Comparison of ENCODE assay signal across 14 cellular contexts in the genomic region with DNA sequence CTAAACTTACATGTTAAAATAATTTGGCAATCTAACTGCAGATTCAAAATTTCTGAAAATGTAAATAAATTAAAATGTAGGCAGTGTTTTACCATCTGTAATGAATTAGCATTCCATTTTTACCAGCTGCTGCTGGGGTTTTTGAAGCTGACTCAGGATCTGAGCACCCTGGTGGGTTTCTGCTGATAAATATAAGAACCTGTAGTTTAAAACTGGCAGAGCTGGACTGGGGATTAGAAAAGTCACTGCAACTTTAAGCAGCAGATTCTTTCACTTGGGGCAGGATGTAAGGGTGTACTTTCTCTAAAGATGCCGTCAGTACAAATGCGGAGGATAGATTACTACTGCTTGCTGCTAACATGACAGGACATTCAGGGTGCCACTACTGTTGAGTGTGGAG.
DNase-seq lines count a peak whose midpoint lies in the region; ATAC-seq, FAIRE-seq and TF ChIP-seq lines count a peak whose summit lies in the region.
"Had no signal": no experiment of that assay in that cellular context is flagged by ENCODE, and none has a peak within 500 bp of the region (broad histone marks: within the 10 kb centered on the region; RNA-seq: fewer than 3 reads in every experiment).

No MANE protein-coding gene starts in this region.

- H3K9me3 ChIP-seq in liver (ENCODE audit: control insufficient read depth in 4 of 4, low read length in 3 of 4) (no peaks in the 10 kb centered on the region), HepG2 (ENCODE audit: low read length) (no peaks in the 10 kb centered on the region), SK-N-SH (no peaks in the 10 kb centered on the region)
- H3K9me3 ChIP-seq: BLaER1 treated with 17β-estradiol and CSF1 and Interleukin-3, amounts not matched to agents 10 nM and 100 nM; prostate gland; uterus had no signal

- H4K20me1 ChIP-seq in HepG2 (ENCODE audit: insufficient read depth, low read length) (no peaks in the 10 kb centered on the region), SK-N-SH (ENCODE audit: insufficient read depth) (no peaks in the 10 kb centered on the region)
- H4K20me1 ChIP-seq: BLaER1 treated with 17β-estradiol and CSF1 and Interleukin-3, amounts not matched to agents 10 nM and 100 nM had no signal

- CTCF ChIA-PET in HepG2 (lab: Yijun Ruan, JAX; ENCODE audit: low intra/inter-chr PET ratio, low total read pairs) (interaction anchor here (2.9 kb wide), 1 partner anchor 713 kb away, joined by 18 read pairs; no protein-coding TSS in a partner anchor), SK-N-SH (lab: Yijun Ruan, JAX) (interaction anchor here (0.6 to 3.5 kb wide), 17 partner anchors 8 to 719 kb away, joined by 3 to 41 read pairs (median 3); partner anchors contain the start of gene SOX4)

- H3K27ac ChIP-seq in liver (ENCODE audit: low read depth in 1 of 2, low read length in 2 of 2) (peak overlapping the region; percentile 63 to 97), HepG2 (ENCODE audit: extremely low read length, insufficient read depth, low read length) (no peak overlapping the region), SK-N-SH (ENCODE audit: low read depth in 2 of 2, low read length in 1 of 2) (peak overlapping the region; percentile 88 to 94), foreskin keratinocyte (peak overlapping the region; percentile 8)
- H3K27ac ChIP-seq: BLaER1 treated with 17β-estradiol and CSF1 and Interleukin-3, amounts not matched to agents 10 nM and 100 nM; prostate gland; WERI-Rb-1 had no signal

- H3K4me1 ChIP-seq in liver (ENCODE audit: control insufficient read depth in 4 of 4, insufficient read depth in 4 of 4, low read length in 3 of 4) (peaks cover 11 to 37% (median 25%) of the 10 kb centered on the region in 4 donors), HepG2 (ENCODE audit: insufficient read depth, low read length) (peaks cover 51% of the 10 kb centered on the region), SK-N-SH (ENCODE audit: control insufficient read depth in 1 of 2, insufficient read depth in 2 of 2, low read depth in 1 of 2, low read length in 1 of 2) (peaks cover 20 to 29% of the 10 kb centered on the region in 2 experiments; a peak in 3 of 4 replicates), foreskin keratinocyte (peaks cover 17% of the 10 kb centered on the region)
- H3K4me1 ChIP-seq: prostate gland had no signal

- no peak overlapping the region for H3K4me3 Mint-ChIP-seq in stimulated activated naive B cell treated with anti-CD40 and anti-IgM and Interleukin-4, amounts not matched to agents 10 μg/mL and 1 μg/mL and 100 μg/mL, for 72 hours
- H3K4me3 Mint-ChIP-seq in naive thymus-derived CD8-positive, alpha-beta T cell = no peak overlapping the region
- H3K4me3 Mint-ChIP-seq: activated T-helper 1 cell treated with anti-CD3 and anti-CD28 coated beads, Interleukin-12 subunit alpha, Interleukin-12 subunit beta, Interleukin-2, Interleukin-4 antibody, amounts not matched to agents 30 ng/mL and 10 ng/mL and 1 ng/mL, durations not matched to agents 14 hours and 24 hours and 36 hours had no signal

- no peaks in the 10 kb centered on the region for H3K9me2 ChIP-seq in SK-N-SH

- TF ChIP-seq RAD21 in liver (IDR thresholded peaks at IDR 0.05) (no peak), HepG2 (CRISPR knock-in tag; IDR thresholded peaks at IDR 0.05) (no peak), SK-N-SH (IDR thresholded peaks at IDR 0.05; ENCODE audit: low read length) (peak; percentile 39; the same call in 1 of the 2 replicates)

- H3K27ac Mint-ChIP-seq in stimulated activated naive B cell treated with anti-CD40 and anti-IgM and Interleukin-4, amounts not matched to agents 10 μg/mL and 1 μg/mL and 100 μg/mL, for 72 hours = no peak overlapping the region
- H3K27ac Mint-ChIP-seq in naive thymus-derived CD8-positive, alpha-beta T cell = no peak overlapping the region
- H3K27ac Mint-ChIP-seq: activated T-helper 1 cell treated with anti-CD3 and anti-CD28 coated beads, Interleukin-12 subunit alpha, Interleukin-12 subunit beta, Interleukin-2, Interleukin-4 antibody, amounts not matched to agents 30 ng/mL and 10 ng/mL and 1 ng/mL, durations not matched to agents 14 hours and 24 hours and 36 hours had no signal

- H2AFZ ChIP-seq in HepG2 (ENCODE audit: low read length) = no peak overlapping the region
- H2AFZ ChIP-seq in SK-N-SH (ENCODE audit: low read depth) = no peak overlapping the region

- WGBS in liver = 73% methylated on average over 2 of the region's 2 CpGs
- 100% methylated on average over 2 of the region's 2 CpGs for WGBS in HepG2 (ENCODE audit: low lambda C conversion rate)
- 23% methylated on average over 2 of the region's 2 CpGs for WGBS in SK-N-SH (ENCODE audit: low lambda C conversion rate)

- intact Hi-C loops in HepG2 (cut with micrococcal nuclease; ENCODE audit: unreplicated experiment) = loop anchor here (5.0 kb wide), 2 partner anchors 126 to 314 kb away; no protein-coding TSS in a partner anchor

- BruUV-seq in HepG2 (replicated peaks; lab: Mats Ljungman, UMichigan) = no TSS peak

- TF ChIP-seq EP300 in HepG2 (IDR thresholded peaks at IDR 0.05; ENCODE audit: low read depth in 2 of 2, low read length in 2 of 2) (no peak), HepG2 (CRISPR knock-in tag; IDR thresholded peaks at IDR 0.05; ENCODE audit: borderline replicate concordance) (no peak), SK-N-SH (IDR thresholded peaks at IDR 0.05; ENCODE audit: borderline replicate concordance in 1 of 2, low read depth in 1 of 2, low read length in 1 of 2) (peak; percentile 60 to 62; a peak in 2 of 4 replicates)

- ATAC-seq in HepG2 = no peak
- ATAC-seq in foreskin keratinocyte = no peak
- ATAC-seq in stimulated activated naive B cell treated with anti-CD40 and anti-IgM and Interleukin-4, amounts not matched to agents 10 μg/mL and 1 μg/mL and 100 μg/mL, for 72 hours (replicated peaks) = no peak
- ATAC-seq in GM18520 (IDR thresholded peaks at IDR 0.05; ENCODE audit: unreplicated experiment) = no peak
- no peak for ATAC-seq in naive thymus-derived CD8-positive, alpha-beta T cell

- peaks cover 7 to 10% of the 10 kb centered on the region in 2 donors for H3K36me3 Mint-ChIP-seq in stimulated activated naive B cell treated with anti-CD40 and anti-IgM and Interleukin-4, amounts not matched to agents 10 μg/mL and 1 μg/mL and 100 μg/mL, for 72 hours
- H3K36me3 Mint-ChIP-seq in naive thymus-derived CD8-positive, alpha-beta T cell = peaks cover 23 to 58% (median 36%) of the 10 kb centered on the region in 3 donors

- peaks cover 7 to 10% of the 10 kb centered on the region in 2 donors for H3K4me1 Mint-ChIP-seq in stimulated activated naive B cell treated with anti-CD40 and anti-IgM and Interleukin-4, amounts not matched to agents 10 μg/mL and 1 μg/mL and 100 μg/mL, for 72 hours
- peaks cover 0 to 8% (median 0%) of the 10 kb centered on the region in 4 donors for H3K4me1 Mint-ChIP-seq in naive thymus-derived CD8-positive, alpha-beta T cell

- H3K4me2 ChIP-seq in HepG2 (ENCODE audit: low read depth, low read length) = no peak overlapping the region
- peak overlapping the region; percentile 53; the same call in 1 of the 2 replicates for H3K4me2 ChIP-seq in SK-N-SH

- H3K9me3 Mint-ChIP-seq in stimulated activated naive B cell treated with anti-CD40 and anti-IgM and Interleukin-4, amounts not matched to agents 10 μg/mL and 1 μg/mL and 100 μg/mL, for 72 hours = peaks cover 0 to 2% of the 10 kb centered on the region in 2 donors
- H3K9me3 Mint-ChIP-seq in naive thymus-derived CD8-positive, alpha-beta T cell = peaks cover 0 to 19% (median 12%) of the 10 kb centered on the region in 9 donors
- H3K9me3 Mint-ChIP-seq: activated T-helper 1 cell treated with anti-CD3 and anti-CD28 coated beads, Interleukin-12 subunit alpha, Interleukin-12 subunit beta, Interleukin-2, Interleukin-4 antibody, amounts not matched to agents 30 ng/mL and 10 ng/mL and 1 ng/mL, durations not matched to agents 14 hours and 24 hours and 36 hours had no signal

- POLR2A ChIA-PET in HepG2 (lab: Yijun Ruan, JAX) (interaction anchor here (1.1 kb wide), 1 partner anchor 713 kb away, joined by 4 read pairs; no protein-coding TSS in a partner anchor), SK-N-SH (lab: Yijun Ruan, JAX) (interaction anchor here (1.2 to 1.8 kb wide), 3 partner anchors 646 to 718 kb away, joined by 5 to 13 read pairs (median 5); partner anchors contain the start of gene SOX4)
- POLR2A ChIA-PET in naive thymus-derived CD8-positive, alpha-beta T cell (lab: Charles Lee) = no interaction called here

- H3F3A ChIP-seq in SK-N-SH (replicated peaks; ENCODE audit: insufficient read depth) = peaks cover 21% of the 10 kb centered on the region

- TF ChIP-seq CTCF in liver (IDR thresholded peaks at IDR 0.05; ENCODE audit: low read depth, low read length, missing input control) (no peak), HepG2 (CRISPR knock-in tag; IDR thresholded peaks at IDR 0.05) (no peak), SK-N-SH (IDR thresholded peaks at IDR 0.05) (no peak), foreskin keratinocyte (conservative IDR thresholded peaks at IDR 0.05) (no peak)

- DNase-seq in HepG2 (ENCODE audit: low spot score) (no peak), SK-N-SH (peak; percentile 70), foreskin keratinocyte (no peak), NCI-H345 (lab: John Stamatoyannopoulos, UW) (no peak)
- DNase-seq in stimulated activated naive B cell treated with anti-CD40 and anti-IgM and Interleukin-4, amounts not matched to agents 10 μg/mL and 1 μg/mL and 100 μg/mL, for 72 hours = no peak
- no peak for DNase-seq in naive thymus-derived CD8-positive, alpha-beta T cell
- DNase-seq: uterus had no signal

- no peaks in the 10 kb centered on the region for H3K27me3 ChIP-seq in liver (ENCODE audit: control insufficient read depth in 4 of 4, insufficient read depth in 4 of 4, low read length in 3 of 4)
- no peaks in the 10 kb centered on the region for H3K27me3 ChIP-seq in HepG2 (ENCODE audit: control insufficient read depth in 1 of 2, insufficient read depth in 2 of 2, low read length in 2 of 2)
- H3K27me3 ChIP-seq in SK-N-SH (ENCODE audit: insufficient read depth) = no peaks in the 10 kb centered on the region
- H3K27me3 ChIP-seq in foreskin keratinocyte = no peaks in the 10 kb centered on the region
- H3K27me3 ChIP-seq: BLaER1 treated with 17β-estradiol and CSF1 and Interleukin-3, amounts not matched to agents 10 nM and 100 nM; uterus had no signal

- no peak for TF ChIP-seq POLR2A in HepG2 (IDR thresholded peaks at IDR 0.05; ENCODE audit: insufficient read depth in 1 of 2, low read depth in 2 of 2, low read length in 2 of 2)

- H3K36me3 ChIP-seq in liver (ENCODE audit: control insufficient read depth in 4 of 4, insufficient read depth in 3 of 4, low read depth in 1 of 4, low read length in 3 of 4) = no peaks in the 10 kb centered on the region
- H3K36me3 ChIP-seq in HepG2 (replicated peaks in 1 of 2; ENCODE audit: control insufficient read depth in 1 of 2, insufficient read depth in 2 of 2, low read length in 2 of 2) = no peaks in the 10 kb centered on the region
- H3K36me3 ChIP-seq in SK-N-SH (replicated peaks in 1 of 2; ENCODE audit: control insufficient read depth in 1 of 2, insufficient read depth in 2 of 2, low read length in 1 of 2) = no peaks in the 10 kb centered on the region
- H3K36me3 ChIP-seq: BLaER1 treated with 17β-estradiol and CSF1 and Interleukin-3, amounts not matched to agents 10 nM and 100 nM; prostate gland; uterus; WERI-Rb-1 had no signal

- H3K79me2 ChIP-seq in HepG2 (ENCODE audit: insufficient read depth, low read length) (no peaks in the 10 kb centered on the region), SK-N-SH (ENCODE audit: insufficient read depth) (no peaks in the 10 kb centered on the region)

- in situ Hi-C loops in HepG2 (cut with HindIII; ENCODE audit: extremely low pct_ligation_motif_present, low pct_unique_long_range_greater_than_20kb) = loop anchor here (5.0 to 25.0 kb wide), 3 partner anchors 311 to 1061 kb away; no protein-coding TSS in a partner anchor

- H3K9ac ChIP-seq in liver (ENCODE audit: low read depth in 1 of 2, low read length in 2 of 2) (peak overlapping the region in 1 of 2 donors; percentile 10), HepG2 (ENCODE audit: insufficient read depth, low read depth, low read length) (no peak overlapping the region), SK-N-SH (no peak overlapping the region; the same call in 1 of the 2 replicates)
- H3K9ac ChIP-seq: BLaER1 treated with 17β-estradiol and CSF1 and Interleukin-3, amounts not matched to agents 10 nM and 100 nM had no signal

- H3K4me3 ChIP-seq in liver (ENCODE audit: low read depth in 1 of 3, low read length in 3 of 3) = no peak overlapping the region
- no peak overlapping the region for H3K4me3 ChIP-seq in HepG2 (replicated peaks in 1 of 3; ENCODE audit: insufficient read depth in 1 of 3, low read depth in 2 of 3, low read length in 3 of 3)
- H3K4me3 ChIP-seq in SK-N-SH (ENCODE audit: low read depth in 2 of 2, low read length in 1 of 2) = no peak overlapping the region
- H3K4me3 ChIP-seq: BLaER1 treated with 17β-estradiol and CSF1 and Interleukin-3, amounts not matched to agents 10 nM and 100 nM; prostate gland; uterus had no signal

- no peaks in the 10 kb centered on the region for H3K27me3 Mint-ChIP-seq in stimulated activated naive B cell treated with anti-CD40 and anti-IgM and Interleukin-4, amounts not matched to agents 10 μg/mL and 1 μg/mL and 100 μg/mL, for 72 hours
- no peaks in the 10 kb centered on the region for H3K27me3 Mint-ChIP-seq in naive thymus-derived CD8-positive, alpha-beta T cell

- FAIRE-seq in HepG2 (lab: Jason Lieb, UNC) = no peak
- FAIRE-seq: keratinocyte had no signal
